ENCODE assay signal across 13 cellular contexts in genomic region chr3:33578325-33579180, GRCh38.
DNase-seq lines count a peak whose midpoint lies in the region; ATAC-seq, FAIRE-seq and TF ChIP-seq lines count a peak whose summit lies in the region.
"Had no signal": no experiment of that assay in that cellular context is flagged by ENCODE, and none has a peak within 500 bp of the region (broad histone marks: within the 10 kb centered on the region; RNA-seq: fewer than 3 reads in every experiment).

No MANE protein-coding gene starts in this region.

- H3K4me1 ChIP-seq in small intestine (ENCODE audit: control insufficient read depth in 2 of 2, insufficient read depth in 1 of 2, low read depth in 1 of 2, low read length in 1 of 2): no peaks in the 10 kb centered on the region
- H3K4me1 ChIP-seq in suprapubic skin: no peaks in the 10 kb centered on the region

- H3K9me3 ChIP-seq in small intestine (ENCODE audit: control insufficient read depth, low read depth): no peaks in the 10 kb centered on the region
- no peaks in the 10 kb centered on the region for H3K9me3 ChIP-seq in suprapubic skin
- H3K9me3 ChIP-seq: neutrophil had no signal

- no peak for FAIRE-seq in small intestine (lab: Jason Lieb, UNC)

- no peak for TF ChIP-seq EP300 in suprapubic skin (IDR thresholded peaks at IDR 0.05)

- H3K36me3 ChIP-seq in small intestine (ENCODE audit: control insufficient read depth in 2 of 2, insufficient read depth in 2 of 2, low read length in 2 of 2) (no peaks in the 10 kb centered on the region), suprapubic skin (peaks cover 44% of the 10 kb centered on the region)

- H3K27ac ChIP-seq in small intestine (ENCODE audit: low read depth in 1 of 2, low read length in 1 of 2): no peak overlapping the region
- no peak overlapping the region for H3K27ac ChIP-seq in suprapubic skin
- H3K27ac ChIP-seq: neutrophil had no signal

- TF ChIP-seq CTCF in fibroblast of pulmonary artery (IDR thresholded peaks at IDR 0.05; ENCODE audit: low read length, missing control alignments) (no peak), suprapubic skin (IDR thresholded peaks at IDR 0.05) (no peak)

- H3K27me3 ChIP-seq in small intestine (ENCODE audit: control insufficient read depth in 2 of 2, insufficient read depth in 2 of 2, low read length in 2 of 2): no peaks in the 10 kb centered on the region
- H3K27me3 ChIP-seq in suprapubic skin: no peaks in the 10 kb centered on the region
- H3K27me3 ChIP-seq: neutrophil had no signal

- 54 to 73% (median 60%) methylated on average over 2 of the region's 2 CpGs for WGBS in small intestine, 3 donors
- WGBS in suprapubic skin: 55% methylated on average over 2 of the region's 2 CpGs

- intact Hi-C loops in left cardiac atrium (cut with DNase I): no loop called here

- peak; percentile 10 for DNase-seq in DMS53 (lab: John Stamatoyannopoulos, UW)
- no peak for DNase-seq in DMS53 treated with DMSO at 0.1 percent for 48 hours (lab: John Stamatoyannopoulos, UW; ENCODE audit: unreplicated experiment)
- DNase-seq in T1000 (lab: John Stamatoyannopoulos, UW): peak; percentile 18
- DNase-seq in fibroblast of pulmonary artery (ENCODE audit: low read depth): peak; percentile 42
- peak; percentile 11 for DNase-seq in small intestine
- DNase-seq in suprapubic skin (ENCODE audit: low spot score in 2 of 2): no peak
- DNase-seq in left cardiac atrium: no peak
- DNase-seq in stimulated activated naive CD4-positive, alpha-beta T cell treated with Interleukin-2 at 50 U/mL for 16 hours (lab: John Stamatoyannopoulos, UW): no peak
- DNase-seq: 8988T, activated T-cell treated with anti-CD3 and anti-CD28 coated beads for 4 hours, NCI-H187 treated with DMSO at 0.1 percent for 48 hours, OCI-M1 had no signal

- ATAC-seq in left cardiac atrium: no peak

- TF ChIP-seq POLR2A in suprapubic skin (IDR thresholded peaks at IDR 0.05): no peak

- no peak overlapping the region for H3K4me3 ChIP-seq in fibroblast of pulmonary artery (replicated peaks; ENCODE audit: low read depth, low read length)
- H3K4me3 ChIP-seq in small intestine (ENCODE audit: low read depth in 1 of 2, low read length in 2 of 2): no peak overlapping the region
- H3K4me3 ChIP-seq in suprapubic skin: no peak overlapping the region

Comparison
In these comparisons a context has a peak if more than half of its experiments do, and no peak if none do; other contexts are left out.
1. DNase-seq: peak in DMS53 (single experiment), T1000 (single experiment), fibroblast of pulmonary artery (single experiment) and small intestine (single experiment); none in DMS53 treated with DMSO at 0.1 percent for 48 hours (single experiment), suprapubic skin (0 of 2), left cardiac atrium (single experiment) and stimulated activated naive CD4-positive, alpha-beta T cell treated with Interleukin-2 at 50 U/mL for 16 hours (single experiment).